20 cellular contexts compared by ENCODE assay signal in genomic region chr13:79409828-79410227, GRCh38.
"Had no signal": no experiment of that assay in that cellular context is flagged by ENCODE, and none has a peak within 500 bp of the region (broad histone marks: within the 10 kb centered on the region; RNA-seq: fewer than 3 reads in every experiment).

No MANE protein-coding gene starts in this region.

- H3K9me3 ChIP-seq: heart left ventricle, neutrophil, right atrium auricular region, sigmoid colon, stomach, thoracic aorta had no signal

- DNase-seq: dorsolateral prefrontal cortex; effector CD8-positive, alpha-beta T cell; heart left ventricle; hypothalamus; kidney glomerular epithelial cell; posterior cingulate gyrus; sigmoid colon; stimulated activated CD4-positive, alpha-beta T cell treated with anti-CD3 and anti-CD28 coated beads, Interleukin-12 subunit alpha, Interleukin-12 subunit beta, amount 100 ng/mL, for 4 hours; stimulated activated naive CD4-positive, alpha-beta T cell; stomach; substantia nigra; trophoblast cell had no signal

- H3K36me3 Mint-ChIP-seq: natural killer cell treated with Interleukin-12 subunit alpha and Interleukin-12 subunit beta and Interleukin-15 and Interleukin-18, amount 100 ng/mL, for 72 hours had no signal

- H3K27me3 ChIP-seq: dorsolateral prefrontal cortex, heart left ventricle, neutrophil, right atrium auricular region, sigmoid colon, stomach had no signal

- H3K36me3 ChIP-seq: neutrophil, right atrium auricular region, sigmoid colon, thoracic aorta had no signal

- H3K27ac ChIP-seq: coronary artery, dorsolateral prefrontal cortex, heart left ventricle, neutrophil, right atrium auricular region, sigmoid colon, skin epidermis, stomach, thoracic aorta had no signal

- H3K4me3 ChIP-seq: coronary artery, dorsolateral prefrontal cortex, heart left ventricle, right atrium auricular region, sigmoid colon, skin epidermis, stomach, thoracic aorta had no signal

- H3K9me3 Mint-ChIP-seq: natural killer cell treated with Interleukin-12 subunit alpha and Interleukin-12 subunit beta and Interleukin-15 and Interleukin-18, amount 100 ng/mL, for 72 hours had no signal

- H3K4me3 Mint-ChIP-seq: natural killer cell treated with Interleukin-12 subunit alpha and Interleukin-12 subunit beta and Interleukin-15 and Interleukin-18, amount 100 ng/mL, for 72 hours had no signal

- ATAC-seq: esophagus mucosa; heart left ventricle; left lobe of liver; natural killer cell treated with Interleukin-12 subunit alpha and Interleukin-12 subunit beta and Interleukin-15 and Interleukin-18, amount 100 ng/mL, for 72 hours had no signal

- H3K27me3 Mint-ChIP-seq: natural killer cell treated with Interleukin-12 subunit alpha and Interleukin-12 subunit beta and Interleukin-15 and Interleukin-18, amount 100 ng/mL, for 72 hours had no signal
